ENCODE assay signal across 1 cellular context in the genomic region with DNA sequence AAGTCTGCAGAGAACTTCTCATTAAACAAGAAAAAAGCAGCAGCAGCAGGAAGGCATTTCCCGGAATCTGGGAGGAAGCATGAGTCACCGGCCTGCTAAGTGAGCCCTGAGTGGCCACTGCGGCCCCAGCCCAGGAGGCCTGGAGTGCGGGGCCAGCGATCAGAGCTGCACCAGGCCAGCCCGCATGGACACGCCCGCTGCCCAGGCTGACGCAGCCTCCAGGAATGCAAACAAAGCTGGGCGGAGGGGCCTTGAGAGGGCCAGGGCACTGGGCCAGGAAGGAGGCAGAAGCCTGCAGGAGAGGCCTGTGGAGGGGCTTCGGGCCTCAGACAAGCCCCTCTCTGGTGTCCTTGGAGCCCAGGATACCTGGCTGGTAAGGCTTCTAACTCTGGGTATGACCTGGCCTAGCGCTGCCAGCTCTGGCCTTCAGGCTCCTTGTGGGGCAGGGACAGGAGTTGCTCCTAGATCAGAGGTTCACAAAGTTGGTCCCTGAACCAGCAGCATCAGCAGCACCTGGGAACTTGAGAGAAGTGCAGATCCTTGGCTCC.
TF ChIP-seq lines count a peak whose summit lies in the region.

No MANE protein-coding gene starts in this region.

TF ChIP-seq in HepG2, 621 proteins besides CTCF, POLR2A, EP300 and RAD21 (continued from another document and continues in another):
- TF ChIP-seq PRMT3 (CRISPR knock-in tag; IDR thresholded peaks at IDR 0.05; ENCODE audit: borderline replicate concordance, low read depth) = no peak
- no peak for TF ChIP-seq MAF1 (CRISPR knock-in tag; IDR thresholded peaks at IDR 0.05; ENCODE audit: borderline replicate concordance)
- no peak for TF ChIP-seq KLF6 (CRISPR knock-in tag; IDR thresholded peaks at IDR 0.05)
- no peak for TF ChIP-seq ISX (CRISPR knock-in tag; conservative IDR thresholded peaks at IDR 0.05)
- peak; percentile 100 for TF ChIP-seq TEAD3 (CRISPR knock-in tag; optimal IDR thresholded peaks at IDR 0.05; ENCODE audit: borderline replicate concordance)
- no peak for TF ChIP-seq SRSF4 (IDR thresholded peaks at IDR 0.05; ENCODE audit: low read depth, low read length, poor library complexity, severe bottlenecking)
- TF ChIP-seq U2AF1 (optimal IDR thresholded peaks at IDR 0.05; ENCODE audit: low read depth, low read length) = no peak
- TF ChIP-seq HCFC1 (IDR thresholded peaks at IDR 0.05; ENCODE audit: low read depth, low read length) = no peak
- TF ChIP-seq RXRA (CRISPR knock-in tag; IDR thresholded peaks at IDR 0.05) = peak; percentile 69
- TF ChIP-seq, protein P1, sequence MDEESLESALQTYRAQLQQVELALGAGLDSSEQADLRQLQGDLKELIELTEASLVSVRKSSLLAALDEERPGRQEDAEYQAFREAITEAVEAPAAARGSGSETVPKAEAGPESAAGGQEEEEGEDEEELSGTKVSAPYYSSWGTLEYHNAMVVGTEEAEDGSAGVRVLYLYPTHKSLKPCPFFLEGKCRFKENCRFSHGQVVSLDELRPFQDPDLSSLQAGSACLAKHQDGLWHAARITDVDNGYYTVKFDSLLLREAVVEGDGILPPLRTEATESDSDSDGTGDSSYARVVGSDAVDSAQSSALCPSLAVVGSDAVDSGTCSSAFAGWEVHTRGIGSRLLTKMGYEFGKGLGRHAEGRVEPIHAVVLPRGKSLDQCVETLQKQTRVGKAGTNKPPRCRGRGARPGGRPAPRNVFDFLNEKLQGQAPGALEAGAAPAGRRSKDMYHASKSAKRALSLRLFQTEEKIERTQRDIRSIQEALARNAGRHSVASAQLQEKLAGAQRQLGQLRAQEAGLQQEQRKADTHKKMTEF (CRISPR knock-in tag; IDR thresholded peaks at IDR 0.05) = peak; percentile 73
- no peak for TF ChIP-seq FOXP1 (IDR thresholded peaks at IDR 0.05)
- 0 out of 2 replicates have a peak, but pooled peaks have one; percentile 37 for TF ChIP-seq FOXP1 (CRISPR knock-in tag; IDR thresholded peaks at IDR 0.05)
- TF ChIP-seq, protein P2, sequence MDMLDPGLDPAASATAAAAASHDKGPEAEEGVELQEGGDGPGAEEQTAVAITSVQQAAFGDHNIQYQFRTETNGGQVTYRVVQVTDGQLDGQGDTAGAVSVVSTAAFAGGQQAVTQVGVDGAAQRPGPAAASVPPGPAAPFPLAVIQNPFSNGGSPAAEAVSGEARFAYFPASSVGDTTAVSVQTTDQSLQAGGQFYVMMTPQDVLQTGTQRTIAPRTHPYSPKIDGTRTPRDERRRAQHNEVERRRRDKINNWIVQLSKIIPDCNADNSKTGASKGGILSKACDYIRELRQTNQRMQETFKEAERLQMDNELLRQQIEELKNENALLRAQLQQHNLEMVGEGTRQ (IDR thresholded peaks at IDR 0.05; ENCODE audit: low read depth, low read length) = no peak
- TF ChIP-seq, protein P2 (CRISPR knock-in tag; IDR thresholded peaks at IDR 0.05; ENCODE audit: borderline replicate concordance) = no peak
- TF ChIP-seq, protein P3, sequence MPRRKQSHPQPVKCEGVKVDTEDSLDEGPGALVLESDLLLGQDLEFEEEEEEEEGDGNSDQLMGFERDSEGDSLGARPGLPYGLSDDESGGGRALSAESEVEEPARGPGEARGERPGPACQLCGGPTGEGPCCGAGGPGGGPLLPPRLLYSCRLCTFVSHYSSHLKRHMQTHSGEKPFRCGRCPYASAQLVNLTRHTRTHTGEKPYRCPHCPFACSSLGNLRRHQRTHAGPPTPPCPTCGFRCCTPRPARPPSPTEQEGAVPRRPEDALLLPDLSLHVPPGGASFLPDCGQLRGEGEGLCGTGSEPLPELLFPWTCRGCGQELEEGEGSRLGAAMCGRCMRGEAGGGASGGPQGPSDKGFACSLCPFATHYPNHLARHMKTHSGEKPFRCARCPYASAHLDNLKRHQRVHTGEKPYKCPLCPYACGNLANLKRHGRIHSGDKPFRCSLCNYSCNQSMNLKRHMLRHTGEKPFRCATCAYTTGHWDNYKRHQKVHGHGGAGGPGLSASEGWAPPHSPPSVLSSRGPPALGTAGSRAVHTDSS (CRISPR knock-in tag; conservative IDR thresholded peaks at IDR 0.05) = peak; percentile 95; the same call in 1 of the 2 replicates
- TF ChIP-seq, protein P4, sequence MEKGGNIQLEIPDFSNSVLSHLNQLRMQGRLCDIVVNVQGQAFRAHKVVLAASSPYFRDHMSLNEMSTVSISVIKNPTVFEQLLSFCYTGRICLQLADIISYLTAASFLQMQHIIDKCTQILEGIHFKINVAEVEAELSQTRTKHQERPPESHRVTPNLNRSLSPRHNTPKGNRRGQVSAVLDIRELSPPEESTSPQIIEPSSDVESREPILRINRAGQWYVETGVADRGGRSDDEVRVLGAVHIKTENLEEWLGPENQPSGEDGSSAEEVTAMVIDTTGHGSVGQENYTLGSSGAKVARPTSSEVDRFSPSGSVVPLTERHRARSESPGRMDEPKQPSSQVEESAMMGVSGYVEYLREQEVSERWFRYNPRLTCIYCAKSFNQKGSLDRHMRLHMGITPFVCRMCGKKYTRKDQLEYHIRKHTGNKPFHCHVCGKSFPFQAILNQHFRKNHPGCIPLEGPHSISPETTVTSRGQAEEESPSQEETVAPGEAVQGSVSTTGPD (CRISPR knock-in tag; IDR thresholded peaks at IDR 0.05) = no peak
- peak; percentile 72 for TF ChIP-seq HOXA3 (CRISPR knock-in tag; IDR thresholded peaks at IDR 0.05)
- TF ChIP-seq SRSF1 (optimal IDR thresholded peaks at IDR 0.05; ENCODE audit: low read depth, low read length) = no peak
- no peak for TF ChIP-seq TOE1 (CRISPR knock-in tag; IDR thresholded peaks at IDR 0.05)
- TF ChIP-seq, protein P5, sequence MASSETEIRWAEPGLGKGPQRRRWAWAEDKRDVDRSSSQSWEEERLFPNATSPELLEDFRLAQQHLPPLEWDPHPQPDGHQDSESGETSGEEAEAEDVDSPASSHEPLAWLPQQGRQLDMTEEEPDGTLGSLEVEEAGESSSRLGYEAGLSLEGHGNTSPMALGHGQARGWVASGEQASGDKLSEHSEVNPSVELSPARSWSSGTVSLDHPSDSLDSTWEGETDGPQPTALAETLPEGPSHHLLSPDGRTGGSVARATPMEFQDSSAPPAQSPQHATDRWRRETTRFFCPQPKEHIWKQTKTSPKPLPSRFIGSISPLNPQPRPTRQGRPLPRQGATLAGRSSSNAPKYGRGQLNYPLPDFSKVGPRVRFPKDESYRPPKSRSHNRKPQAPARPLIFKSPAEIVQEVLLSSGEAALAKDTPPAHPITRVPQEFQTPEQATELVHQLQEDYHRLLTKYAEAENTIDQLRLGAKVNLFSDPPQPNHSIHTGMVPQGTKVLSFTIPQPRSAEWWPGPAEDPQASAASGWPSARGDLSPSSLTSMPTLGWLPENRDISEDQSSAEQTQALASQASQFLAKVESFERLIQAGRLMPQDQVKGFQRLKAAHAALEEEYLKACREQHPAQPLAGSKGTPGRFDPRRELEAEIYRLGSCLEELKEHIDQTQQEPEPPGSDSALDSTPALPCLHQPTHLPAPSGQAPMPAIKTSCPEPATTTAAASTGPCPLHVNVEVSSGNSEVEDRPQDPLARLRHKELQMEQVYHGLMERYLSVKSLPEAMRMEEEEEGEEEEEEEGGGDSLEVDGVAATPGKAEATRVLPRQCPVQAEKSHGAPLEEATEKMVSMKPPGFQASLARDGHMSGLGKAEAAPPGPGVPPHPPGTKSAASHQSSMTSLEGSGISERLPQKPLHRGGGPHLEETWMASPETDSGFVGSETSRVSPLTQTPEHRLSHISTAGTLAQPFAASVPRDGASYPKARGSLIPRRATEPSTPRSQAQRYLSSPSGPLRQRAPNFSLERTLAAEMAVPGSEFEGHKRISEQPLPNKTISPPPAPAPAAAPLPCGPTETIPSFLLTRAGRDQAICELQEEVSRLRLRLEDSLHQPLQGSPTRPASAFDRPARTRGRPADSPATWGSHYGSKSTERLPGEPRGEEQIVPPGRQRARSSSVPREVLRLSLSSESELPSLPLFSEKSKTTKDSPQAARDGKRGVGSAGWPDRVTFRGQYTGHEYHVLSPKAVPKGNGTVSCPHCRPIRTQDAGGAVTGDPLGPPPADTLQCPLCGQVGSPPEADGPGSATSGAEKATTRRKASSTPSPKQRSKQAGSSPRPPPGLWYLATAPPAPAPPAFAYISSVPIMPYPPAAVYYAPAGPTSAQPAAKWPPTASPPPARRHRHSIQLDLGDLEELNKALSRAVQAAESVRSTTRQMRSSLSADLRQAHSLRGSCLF (CRISPR knock-in tag; IDR thresholded peaks at IDR 0.05; ENCODE audit: borderline replicate concordance) = no peak
- TF ChIP-seq, protein P6, sequence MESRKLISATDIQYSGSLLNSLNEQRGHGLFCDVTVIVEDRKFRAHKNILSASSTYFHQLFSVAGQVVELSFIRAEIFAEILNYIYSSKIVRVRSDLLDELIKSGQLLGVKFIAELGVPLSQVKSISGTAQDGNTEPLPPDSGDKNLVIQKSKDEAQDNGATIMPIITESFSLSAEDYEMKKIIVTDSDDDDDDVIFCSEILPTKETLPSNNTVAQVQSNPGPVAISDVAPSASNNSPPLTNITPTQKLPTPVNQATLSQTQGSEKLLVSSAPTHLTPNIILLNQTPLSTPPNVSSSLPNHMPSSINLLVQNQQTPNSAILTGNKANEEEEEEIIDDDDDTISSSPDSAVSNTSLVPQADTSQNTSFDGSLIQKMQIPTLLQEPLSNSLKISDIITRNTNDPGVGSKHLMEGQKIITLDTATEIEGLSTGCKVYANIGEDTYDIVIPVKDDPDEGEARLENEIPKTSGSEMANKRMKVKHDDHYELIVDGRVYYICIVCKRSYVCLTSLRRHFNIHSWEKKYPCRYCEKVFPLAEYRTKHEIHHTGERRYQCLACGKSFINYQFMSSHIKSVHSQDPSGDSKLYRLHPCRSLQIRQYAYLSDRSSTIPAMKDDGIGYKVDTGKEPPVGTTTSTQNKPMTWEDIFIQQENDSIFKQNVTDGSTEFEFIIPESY (CRISPR knock-in tag; IDR thresholded peaks at IDR 0.05) = peak; percentile 30; the same call in 1 of the 2 replicates
- TF ChIP-seq, protein P7, sequence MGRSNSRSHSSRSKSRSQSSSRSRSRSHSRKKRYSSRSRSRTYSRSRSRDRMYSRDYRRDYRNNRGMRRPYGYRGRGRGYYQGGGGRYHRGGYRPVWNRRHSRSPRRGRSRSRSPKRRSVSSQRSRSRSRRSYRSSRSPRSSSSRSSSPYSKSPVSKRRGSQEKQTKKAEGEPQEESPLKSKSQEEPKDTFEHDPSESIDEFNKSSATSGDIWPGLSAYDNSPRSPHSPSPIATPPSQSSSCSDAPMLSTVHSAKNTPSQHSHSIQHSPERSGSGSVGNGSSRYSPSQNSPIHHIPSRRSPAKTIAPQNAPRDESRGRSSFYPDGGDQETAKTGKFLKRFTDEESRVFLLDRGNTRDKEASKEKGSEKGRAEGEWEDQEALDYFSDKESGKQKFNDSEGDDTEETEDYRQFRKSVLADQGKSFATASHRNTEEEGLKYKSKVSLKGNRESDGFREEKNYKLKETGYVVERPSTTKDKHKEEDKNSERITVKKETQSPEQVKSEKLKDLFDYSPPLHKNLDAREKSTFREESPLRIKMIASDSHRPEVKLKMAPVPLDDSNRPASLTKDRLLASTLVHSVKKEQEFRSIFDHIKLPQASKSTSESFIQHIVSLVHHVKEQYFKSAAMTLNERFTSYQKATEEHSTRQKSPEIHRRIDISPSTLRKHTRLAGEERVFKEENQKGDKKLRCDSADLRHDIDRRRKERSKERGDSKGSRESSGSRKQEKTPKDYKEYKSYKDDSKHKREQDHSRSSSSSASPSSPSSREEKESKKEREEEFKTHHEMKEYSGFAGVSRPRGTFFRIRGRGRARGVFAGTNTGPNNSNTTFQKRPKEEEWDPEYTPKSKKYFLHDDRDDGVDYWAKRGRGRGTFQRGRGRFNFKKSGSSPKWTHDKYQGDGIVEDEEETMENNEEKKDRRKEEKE (IDR thresholded peaks at IDR 0.05) = no peak
- TF ChIP-seq, protein P8, sequence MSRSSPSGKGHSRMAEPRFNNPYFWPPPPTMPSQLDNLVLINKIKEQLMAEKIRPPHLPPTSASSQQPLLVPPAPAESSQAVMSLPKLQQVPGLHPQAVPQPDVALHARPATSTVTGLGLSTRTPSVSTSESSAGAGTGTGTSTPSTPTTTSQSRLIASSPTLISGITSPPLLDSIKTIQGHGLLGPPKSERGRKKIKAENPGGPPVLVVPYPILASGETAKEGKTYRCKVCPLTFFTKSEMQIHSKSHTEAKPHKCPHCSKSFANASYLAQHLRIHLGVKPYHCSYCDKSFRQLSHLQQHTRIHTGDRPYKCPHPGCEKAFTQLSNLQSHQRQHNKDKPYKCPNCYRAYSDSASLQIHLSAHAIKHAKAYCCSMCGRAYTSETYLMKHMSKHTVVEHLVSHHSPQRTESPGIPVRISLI (CRISPR knock-in tag; IDR thresholded peaks at IDR 0.05; ENCODE audit: borderline replicate concordance) = no peak; the same call in 1 of the 2 replicates
- TF ChIP-seq PLRG1 (conservative IDR thresholded peaks at IDR 0.05) = no peak
- no peak for TF ChIP-seq CENPX (CRISPR knock-in tag; IDR thresholded peaks at IDR 0.05)
- TF ChIP-seq NR2F2 (IDR thresholded peaks at IDR 0.05; ENCODE audit: borderline replicate concordance, low read depth) = no peak
- TF ChIP-seq PAWR (CRISPR knock-in tag; IDR thresholded peaks at IDR 0.05; ENCODE audit: borderline replicate concordance) = no peak
- TF ChIP-seq SP4 (CRISPR knock-in tag; IDR thresholded peaks at IDR 0.05) = no peak
- no peak for TF ChIP-seq PCBP2 (optimal IDR thresholded peaks at IDR 0.05; ENCODE audit: low read depth, low read length, poor library complexity, severe bottlenecking)
- TF ChIP-seq ELF4 (CRISPR knock-in tag; IDR thresholded peaks at IDR 0.05; ENCODE audit: borderline replicate concordance) = no peak
- TF ChIP-seq ZNF549 (CRISPR knock-in tag; IDR thresholded peaks at IDR 0.05) = no peak
- TF ChIP-seq, protein P9, sequence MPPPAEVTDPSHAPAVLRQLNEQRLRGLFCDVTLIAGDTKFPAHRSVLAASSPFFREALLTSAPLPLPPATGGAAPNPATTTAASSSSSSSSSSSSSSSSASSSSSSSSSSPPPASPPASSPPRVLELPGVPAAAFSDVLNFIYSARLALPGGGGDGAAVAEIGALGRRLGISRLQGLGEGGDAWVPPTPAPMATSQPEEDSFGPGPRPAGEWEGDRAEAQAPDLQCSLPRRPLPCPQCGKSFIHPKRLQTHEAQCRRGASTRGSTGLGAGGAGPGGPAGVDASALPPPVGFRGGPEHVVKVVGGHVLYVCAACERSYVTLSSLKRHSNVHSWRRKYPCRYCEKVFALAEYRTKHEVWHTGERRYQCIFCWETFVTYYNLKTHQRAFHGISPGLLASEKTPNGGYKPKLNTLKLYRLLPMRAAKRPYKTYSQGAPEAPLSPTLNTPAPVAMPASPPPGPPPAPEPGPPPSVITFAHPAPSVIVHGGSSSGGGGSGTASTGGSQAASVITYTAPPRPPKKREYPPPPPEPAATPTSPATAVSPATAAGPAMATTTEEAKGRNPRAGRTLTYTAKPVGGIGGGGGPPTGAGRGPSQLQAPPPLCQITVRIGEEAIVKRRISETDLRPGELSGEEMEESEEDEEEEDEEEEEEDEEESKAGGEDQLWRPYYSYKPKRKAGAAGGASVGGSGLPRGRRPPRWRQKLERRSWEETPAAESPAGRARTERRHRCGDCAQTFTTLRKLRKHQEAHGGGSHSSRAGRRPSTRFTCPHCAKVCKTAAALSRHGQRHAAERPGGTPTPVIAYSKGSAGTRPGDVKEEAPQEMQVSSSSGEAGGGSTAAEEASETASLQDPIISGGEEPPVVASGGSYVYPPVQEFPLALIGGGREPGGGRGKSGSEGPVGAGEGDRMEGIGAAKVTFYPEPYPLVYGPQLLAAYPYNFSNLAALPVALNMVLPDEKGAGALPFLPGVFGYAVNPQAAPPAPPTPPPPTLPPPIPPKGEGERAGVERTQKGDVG (CRISPR knock-in tag; IDR thresholded peaks at IDR 0.05; ENCODE audit: borderline replicate concordance) = 0 out of 2 replicates have a peak, but pooled peaks have one; percentile 41
- no peak for TF ChIP-seq FOXM1 (CRISPR knock-in tag; IDR thresholded peaks at IDR 0.05)
- no peak; the same call in 1 of the 2 replicates for TF ChIP-seq BHLHE40 (IDR thresholded peaks at IDR 0.05; ENCODE audit: low read length)
- TF ChIP-seq ZSCAN25 (CRISPR knock-in tag; IDR thresholded peaks at IDR 0.05) = no peak
